Comparison of ENCODE assay signal across 1 cellular context in genomic region chr6:155314092-155314772, GRCh38.
A peak's percentile ranks its signal among the peaks of the same experiment; 100 is the strongest.
TF ChIP-seq lines count a peak whose summit lies in the region.

Gene TFB1M, minus strand, starts transcription at chr6:155314484. Its CDS starts 56 bp downstream, at chr6:155314428.

TF ChIP-seq in GM12878, 131 proteins besides CTCF, POLR2A, EP300 and RAD21 (continued from another document and continues in another):
- TF ChIP-seq CEBPZ (IDR thresholded peaks at IDR 0.05; ENCODE audit: low read depth, low read length) (no peak), SKIL (IDR thresholded peaks at IDR 0.05; ENCODE audit: low read depth, poor library complexity, severe bottlenecking) (no peak), KAT2A (conservative IDR thresholded peaks at IDR 0.05; ENCODE audit: control insufficient read depth, low read depth, low read length) (no peak), RB1 (IDR thresholded peaks at IDR 0.05; ENCODE audit: borderline replicate concordance) (peak; percentile 70; the same call in 1 of the 2 replicates), PKNOX1 (IDR thresholded peaks at IDR 0.05) (peak; percentile 38; the same call in 1 of the 2 replicates), SIX5 (IDR thresholded peaks at IDR 0.05; ENCODE audit: low read depth, low read length, severe bottlenecking) (no peak), SMC3 (IDR thresholded peaks at IDR 0.05; ENCODE audit: borderline replicate concordance, low read length) (no peak), MAX (IDR thresholded peaks at IDR 0.05; ENCODE audit: low read depth, low read length) (peak; percentile 24; the same call in 1 of the 2 replicates), HDAC2 (IDR thresholded peaks at IDR 0.05) (no peak), ATF3 (IDR thresholded peaks at IDR 0.05; ENCODE audit: borderline replicate concordance, extremely low read depth, low read depth, low read length) (no peak), NR2F1 (conservative IDR thresholded peaks at IDR 0.05) (0 out of 2 replicates have a peak, but pooled peaks have one; percentile 16), CEBPB (IDR thresholded peaks at IDR 0.05; ENCODE audit: borderline replicate concordance in 1 of 2, low read depth in 2 of 2, low read length in 2 of 2) (no peak), KLF5 (IDR thresholded peaks at IDR 0.05; ENCODE audit: partially characterized antibody) (no peak), CBFB (IDR thresholded peaks at IDR 0.05; ENCODE audit: low read depth) (peak; percentile 84), PML (IDR thresholded peaks at IDR 0.05; ENCODE audit: low read length) (peak; percentile 88), GATAD2B (conservative IDR thresholded peaks at IDR 0.05; ENCODE audit: low read depth) (peak; percentile 76), RELB (IDR thresholded peaks at IDR 0.05; ENCODE audit: low read depth) (peak; percentile 44; the same call in 1 of the 2 replicates), ZNF274 (IDR thresholded peaks at IDR 0.05; ENCODE audit: insufficient read depth, insufficient read length) (no peak), ZSCAN29 (IDR thresholded peaks at IDR 0.05) (0 out of 2 replicates have a peak, but pooled peaks have one; percentile 40), HCFC1 (IDR thresholded peaks at IDR 0.05; ENCODE audit: low read length) (no peak), BHLHE40 (IDR thresholded peaks at IDR 0.05; ENCODE audit: borderline replicate concordance in 1 of 2, low read depth in 2 of 2, low read length in 1 of 2) (peak; percentile 5 to 43; a peak in 2 of 4 replicates), JUND (IDR thresholded peaks at IDR 0.05; ENCODE audit: low read depth, low read length) (0 out of 2 replicates have a peak, but pooled peaks have one; percentile 9), NFYA (IDR thresholded peaks at IDR 0.05; ENCODE audit: borderline replicate concordance, low read depth, low read length) (no peak), TBL1XR1 (IDR thresholded peaks at IDR 0.05; ENCODE audit: low read depth, low read length) (no peak), FOXK2 (IDR thresholded peaks at IDR 0.05) (no peak), SMARCA5 (IDR thresholded peaks at IDR 0.05) (no peak), EED (IDR thresholded peaks at IDR 0.05; ENCODE audit: low read depth) (no peak), SREBF2 (IDR thresholded peaks at IDR 0.05; ENCODE audit: low read length) (no peak), NKRF (conservative IDR thresholded peaks at IDR 0.05) (peak; percentile 85), MTA3 (IDR thresholded peaks at IDR 0.05; ENCODE audit: borderline replicate concordance, low read length) (no peak; the same call in 1 of the 2 replicates), ZNF24 (IDR thresholded peaks at IDR 0.05) (no peak), ZBTB33 (IDR thresholded peaks at IDR 0.05) (no peak), EGR1 (IDR thresholded peaks at IDR 0.05; ENCODE audit: borderline replicate concordance in 1 of 2, low read depth in 2 of 2, low read length in 2 of 2) (0 out of 3 replicates have a peak, but pooled peaks of 1 of the 2 experiments have one; percentile 25), RAD51 (IDR thresholded peaks at IDR 0.05) (no peak), ZNF207 (IDR thresholded peaks at IDR 0.05; ENCODE audit: borderline replicate concordance) (peak; percentile 94), CREB1 (IDR thresholded peaks at IDR 0.05; ENCODE audit: low read depth) (peak; percentile 83; the same call in 1 of the 2 replicates), CBX3 (IDR thresholded peaks at IDR 0.05; ENCODE audit: borderline replicate concordance, low read depth) (no peak), MEF2B (IDR thresholded peaks at IDR 0.05; ENCODE audit: partially characterized antibody, poor library complexity, severe bottlenecking) (peak; percentile 59), MYB (IDR thresholded peaks at IDR 0.05; ENCODE audit: borderline replicate concordance, low read depth, low read length) (no peak), NFIC (IDR thresholded peaks at IDR 0.05; ENCODE audit: low read depth, low read length) (no peak; the same call in 1 of the 2 replicates), LARP7 (IDR thresholded peaks at IDR 0.05) (peak; percentile 74; the same call in 1 of the 2 replicates), REST (IDR thresholded peaks at IDR 0.05; ENCODE audit: low read depth, low read length) (no peak), ZNF384 (IDR thresholded peaks at IDR 0.05; ENCODE audit: borderline replicate concordance, low read depth, low read length) (no peak)
